In the genomic region with DNA sequence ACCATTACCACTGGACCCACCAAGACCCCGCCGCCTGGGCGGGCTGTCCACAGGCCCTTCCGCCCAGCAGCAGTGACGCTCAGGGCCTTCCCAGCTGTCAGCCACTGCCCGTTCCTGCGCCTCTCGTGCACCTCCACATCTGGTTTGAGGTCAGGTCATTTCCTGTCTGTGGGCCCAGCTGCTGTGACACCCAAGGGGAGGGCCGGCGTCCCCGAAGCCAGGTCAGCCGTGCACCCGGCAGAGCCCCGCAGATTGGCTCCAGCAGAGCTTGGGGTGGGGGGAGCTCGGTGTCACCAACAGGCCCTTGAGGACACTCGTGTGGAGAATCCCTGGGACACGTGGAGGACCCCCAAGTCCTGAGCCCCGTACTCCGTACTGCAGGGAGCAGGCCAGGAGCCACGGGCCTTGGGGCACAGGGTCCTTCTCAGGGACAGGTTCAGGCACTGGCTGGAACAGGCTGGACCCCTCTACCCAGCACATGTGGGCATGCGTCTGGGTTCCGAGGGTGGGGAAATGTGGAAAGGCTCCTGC, we compare ENCODE assay signal across 1 cellular context.
TF ChIP-seq lines count a peak whose summit lies in the region.

No MANE protein-coding gene starts in this region.

TF ChIP-seq in K562, 482 proteins besides CTCF, POLR2A, EP300 and RAD21 (continued from another document):
- TF ChIP-seq, protein P1, sequence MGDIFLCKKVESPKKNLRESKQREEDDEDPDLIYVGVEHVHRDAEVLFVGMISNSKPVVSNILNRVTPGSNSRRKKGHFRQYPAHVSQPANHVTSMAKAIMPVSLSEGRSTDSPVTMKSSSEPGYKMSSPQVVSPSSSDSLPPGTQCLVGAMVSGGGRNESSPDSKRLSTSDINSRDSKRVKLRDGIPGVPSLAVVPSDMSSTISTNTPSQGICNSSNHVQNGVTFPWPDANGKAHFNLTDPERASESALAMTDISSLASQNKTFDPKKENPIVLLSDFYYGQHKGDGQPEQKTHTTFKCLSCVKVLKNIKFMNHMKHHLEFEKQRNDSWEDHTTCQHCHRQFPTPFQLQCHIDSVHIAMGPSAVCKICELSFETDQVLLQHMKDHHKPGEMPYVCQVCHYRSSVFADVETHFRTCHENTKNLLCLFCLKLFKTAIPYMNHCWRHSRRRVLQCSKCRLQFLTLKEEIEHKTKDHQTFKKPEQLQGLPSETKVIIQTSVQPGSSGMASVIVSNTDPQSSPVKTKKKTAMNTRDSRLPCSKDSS (IDR thresholded peaks at IDR 0.05; ENCODE audit: low read depth, partially characterized antibody) = no peak
